In genomic region chr15:72585659-72586058, GRCh38 we compare ENCODE assay signal across 11 cellular contexts.
A peak's percentile ranks its signal among the peaks of the same experiment; 100 is the strongest.
DNase-seq lines count a peak whose midpoint lies in the region; ATAC-seq, FAIRE-seq and TF ChIP-seq lines count a peak whose summit lies in the region.
"Had no signal": no experiment of that assay in that cellular context is flagged by ENCODE, and none has a peak within 500 bp of the region (broad histone marks: within the 10 kb centered on the region; RNA-seq: fewer than 3 reads in every experiment).

No MANE protein-coding gene starts in this region.

- H2BK5ac ChIP-seq in IMR-90 (ENCODE audit: low read depth, low read length, poor library complexity, severe bottlenecking), result no peak overlapping the region

- dilution Hi-C loops in IMR-90 (cut with HindIII; ENCODE audit: low sequenced_read_pairs, unreplicated experiment), result no loop called here

- H2AK5ac ChIP-seq in IMR-90 (ENCODE audit: low read depth, low read length), result no peak overlapping the region

- H2BK120ac ChIP-seq in IMR-90 (ENCODE audit: low read depth, low read length), result no peak overlapping the region

- no peak overlapping the region for H3K23ac ChIP-seq in IMR-90 (ENCODE audit: low read depth, low read length)

- no peak for TF ChIP-seq EP300 in K562 (IDR thresholded peaks at IDR 0.05; ENCODE audit: low read length)

- H3K27ac ChIP-seq in C4-2B (no peak overlapping the region), IMR-90 (ENCODE audit: insufficient read depth, low read length) (no peak overlapping the region), K562 (ENCODE audit: extremely low read depth, low read depth, low read length) (no peak overlapping the region)
- H3K27ac ChIP-seq: esophagus muscularis mucosa had no signal

- no peak overlapping the region for H4K5ac ChIP-seq in IMR-90 (ENCODE audit: low read depth, low read length)

- POLR2A ChIA-PET in IMR-90 (lab: Charles Lee; ENCODE audit: unreplicated experiment) (no interaction called here), K562 (lab: Yijun Ruan, JAX) (interaction anchor here (0.6 to 1.0 kb wide), 2 partner anchors 9 to 19 kb away, joined by 3 read pairs; no protein-coding TSS in a partner anchor)

- no peak overlapping the region for H3K4ac ChIP-seq in IMR-90 (ENCODE audit: low read depth, low read length)

- peak; percentile 32; the same call in 1 of the 2 replicates for TF ChIP-seq RAD21 in IMR-90 (IDR thresholded peaks at IDR 0.05; ENCODE audit: low read length)
- peak; percentile 28 to 32 for TF ChIP-seq RAD21 in K562 (CRISPR knock-in tag; conservative IDR thresholded peaks at IDR 0.05 in 1 of 2, IDR thresholded peaks at IDR 0.05 in 1 of 2)

- H3K79me2 ChIP-seq in K562 (ENCODE audit: control insufficient read depth, insufficient read depth, low read length), result no peaks in the 10 kb centered on the region

- H3K14ac ChIP-seq in IMR-90 (replicated peaks; ENCODE audit: low read depth, low read length), result no peak overlapping the region

- intact Hi-C loops in IMR-90 (cut with micrococcal nuclease), result loop anchor here (1.0 to 5.0 kb wide), 2 partner anchors 113 to 273 kb away; partner anchors contain the start of gene ARIH1
- intact Hi-C loops in K562 (cut with micrococcal nuclease), result loop anchor here (10.0 kb wide), 1 partner anchor 271 kb away; no protein-coding TSS in a partner anchor

- H4K20me1 ChIP-seq in IMR-90 (ENCODE audit: insufficient read depth, low read length), result no peaks in the 10 kb centered on the region
- H4K20me1 ChIP-seq in K562 (replicated peaks; ENCODE audit: control insufficient read depth, insufficient read depth, low read length), result no peaks in the 10 kb centered on the region

- BruUV-seq in IMR-90 (replicated peaks; lab: Mats Ljungman, UMichigan) (TSS peak; percentile 25), K562 (replicated peaks; lab: Mats Ljungman, UMichigan) (no TSS peak)

- no peaks in the 10 kb centered on the region for H3K27me3 ChIP-seq in IMR-90 (ENCODE audit: control insufficient read depth, insufficient read depth, low read length)
- no peaks in the 10 kb centered on the region for H3K27me3 ChIP-seq in K562 (ENCODE audit: control insufficient read depth in 2 of 2, insufficient read depth in 2 of 2, low read length in 2 of 2)
- H3K27me3 ChIP-seq: esophagus muscularis mucosa had no signal

- CTCF ChIA-PET in IMR-90 (lab: Yijun Ruan, JAX), result interaction anchor here (1.7 kb wide), 1 partner anchor 15 kb away, joined by 5 read pairs; no protein-coding TSS in a partner anchor
- CTCF ChIA-PET in K562 (lab: Yijun Ruan, JAX; ENCODE audit: low intra/inter-chr PET ratio), result no interaction called here

- peak; percentile 33 for TF ChIP-seq CTCF in C4-2B (conservative IDR thresholded peaks at IDR 0.05)
- TF ChIP-seq CTCF in IMR-90 (conservative IDR thresholded peaks at IDR 0.05; ENCODE audit: low read depth, low read length), result peak; percentile 31; the same call in 1 of the 2 replicates
- TF ChIP-seq CTCF in K562 (IDR thresholded peaks at IDR 0.05 in 2 of 3, conservative IDR thresholded peaks at IDR 0.05 in 1 of 3; ENCODE audit: insufficient read depth in 2 of 3, low read depth in 1 of 3, low read length in 3 of 3), result peak; percentile 4 to 33 (median 27); a peak in 2 of 6 replicates

- no peak overlapping the region for H2AFZ ChIP-seq in IMR-90 (replicated peaks; ENCODE audit: low read length, poor library complexity)
- H2AFZ ChIP-seq in K562 (ENCODE audit: low read depth, low read length), result no peak overlapping the region

- no peak overlapping the region for H2AK9ac ChIP-seq in IMR-90 (replicated peaks; ENCODE audit: low read depth, low read length, poor library complexity)

- peak; percentile 28 for DNase-seq in IMR-90
- DNase-seq in K562 (ENCODE audit: extremely low read depth in 1 of 4, low spot score in 3 of 4), result no peak
- DNase-seq in left lobe of liver (ENCODE audit: low spot score), result no peak
- DNase-seq in activated CD4-positive, alpha-beta T cell treated with anti-CD3 and anti-CD28 coated beads for 1 hour, result no peak
- DNase-seq: stimulated activated naive CD8-positive, alpha-beta T cell treated with anti-CD3 and anti-CD28 coated beads, Interleukin-15, Interleukin-2, amounts not matched to agents 100 U/mL and 50 U/mL, for 24 hours had no signal

- no peaks in the 10 kb centered on the region for H3K9me3 ChIP-seq in IMR-90 (ENCODE audit: control insufficient read depth, insufficient read depth, low read length)
- no peaks in the 10 kb centered on the region for H3K9me3 ChIP-seq in K562 (replicated peaks; ENCODE audit: control insufficient read depth, insufficient read depth, low read depth, low read length)
- H3K9me3 ChIP-seq: esophagus muscularis mucosa had no signal

- no peak overlapping the region for H3K9ac ChIP-seq in IMR-90 (ENCODE audit: low read depth, low read length)
- no peak overlapping the region for H3K9ac ChIP-seq in K562 (ENCODE audit: insufficient read depth in 1 of 2, low read depth in 2 of 2, low read length in 2 of 2)

- H3K36me3 ChIP-seq in IMR-90 (ENCODE audit: control insufficient read depth, insufficient read depth, low read length) (peaks cover 17% of the 10 kb centered on the region), K562 (ENCODE audit: control insufficient read depth, insufficient read depth, low read length) (peaks cover 51% of the 10 kb centered on the region)

- H3K4me3 ChIP-seq in IMR-90 (ENCODE audit: insufficient read depth, low read depth, low read length) (no peak overlapping the region), K562 (no peak overlapping the region)
- H3K4me3 ChIP-seq: esophagus muscularis mucosa had no signal

- no peak overlapping the region for H2BK15ac ChIP-seq in IMR-90 (ENCODE audit: low read depth, low read length)

- H2BK20ac ChIP-seq in IMR-90 (ENCODE audit: low read depth, low read length), result no peak overlapping the region

- no peak overlapping the region for H3K4me2 ChIP-seq in IMR-90 (ENCODE audit: low read depth, low read length)
- no peak overlapping the region for H3K4me2 ChIP-seq in K562 (ENCODE audit: insufficient read depth, low read length)

- no peak overlapping the region for H4K91ac ChIP-seq in IMR-90 (ENCODE audit: insufficient read depth, low read depth, low read length)

- in situ Hi-C loops in IMR-90 (cut with MboI; ENCODE audit: low sequenced_read_pairs) (no loop called here), K562 (cut with MboI) (loop anchor here (10.0 kb wide), 1 partner anchor 241 kb away; no protein-coding TSS in a partner anchor)

- TF ChIP-seq POLR2A in IMR-90 (IDR thresholded peaks at IDR 0.05; ENCODE audit: low read depth, low read length) (no peak), K562 (conservative IDR thresholded peaks at IDR 0.05) (no peak)

- no peak overlapping the region for H3K56ac ChIP-seq in IMR-90 (ENCODE audit: extremely low read depth, insufficient read depth, low read length)

- H3K4me1 ChIP-seq in IMR-90 (ENCODE audit: control insufficient read depth, insufficient read depth, low read length), result no peaks in the 10 kb centered on the region
- no peaks in the 10 kb centered on the region for H3K4me1 ChIP-seq in K562 (replicated peaks in 1 of 2; ENCODE audit: control insufficient read depth in 2 of 2, insufficient read depth in 2 of 2, low read length in 2 of 2)
- H3K4me1 ChIP-seq: esophagus muscularis mucosa had no signal

- FAIRE-seq in K562 (lab: Jason Lieb, UNC), result no peak
- FAIRE-seq: G401.6 had no signal

- no peak overlapping the region for H3K18ac ChIP-seq in IMR-90 (ENCODE audit: low read depth, low read length)

- ATAC-seq in IMR-90 (ENCODE audit: low read depth) (peak; percentile 38; the same call in 1 of the 2 replicates), K562 (peak; percentile 52; the same call in 1 of the 3 replicates), left lobe of liver (peak; percentile 38), GM21515 (IDR thresholded peaks at IDR 0.05; ENCODE audit: unreplicated experiment) (no peak), GM19463 (IDR thresholded peaks at IDR 0.05; ENCODE audit: unreplicated experiment) (no peak), GM18870 (IDR thresholded peaks at IDR 0.05; ENCODE audit: unreplicated experiment) (no peak)
- ATAC-seq: stimulated activated naive CD8-positive, alpha-beta T cell treated with anti-CD3 and anti-CD28 coated beads, Interleukin-15, Interleukin-2, amounts not matched to agents 100 U/mL and 50 U/mL, for 24 hours had no signal

- H3K9me1 ChIP-seq in IMR-90 (ENCODE audit: insufficient read depth, low read length), result 0 out of 2 replicates have a peak, but pooled peaks cover 4% of the 10 kb centered on the region
- H3K9me1 ChIP-seq in K562 (ENCODE audit: control insufficient read depth, insufficient read depth, low read length), result no peaks in the 10 kb centered on the region

- no peak overlapping the region for H4K8ac ChIP-seq in IMR-90 (ENCODE audit: low read depth in 2 of 2, low read length in 2 of 2)

- peaks cover 5 to 10% of the 10 kb centered on the region in 2 experiments; a peak in 3 of 4 replicates for H3K79me1 ChIP-seq in IMR-90 (ENCODE audit: low read depth in 1 of 2, low read length in 2 of 2)

TF ChIP-seq in IMR-90, 13 proteins besides CTCF, POLR2A, EP300 and RAD21:
- TF ChIP-seq CHD1 (IDR thresholded peaks at IDR 0.05; ENCODE audit: low read depth, low read length) (no peak), RCOR1 (IDR thresholded peaks at IDR 0.05; ENCODE audit: insufficient replicate concordance, low read length) (no peak), CEBPB (IDR thresholded peaks at IDR 0.05; ENCODE audit: low read depth, low read length) (no peak), BHLHE40 (IDR thresholded peaks at IDR 0.05; ENCODE audit: low read depth, low read length) (no peak), SMC3 (IDR thresholded peaks at IDR 0.05; ENCODE audit: low read depth, low read length) (no peak)

TF ChIP-seq in K562, 482 proteins besides CTCF, POLR2A, EP300 and RAD21 (continues in another document):
- TF ChIP-seq MXI1 (IDR thresholded peaks at IDR 0.05; ENCODE audit: low read depth, low read length) (no peak), NCOR1 (IDR thresholded peaks at IDR 0.05) (no peak), ZEB2 (IDR thresholded peaks at IDR 0.05) (no peak), MITF (IDR thresholded peaks at IDR 0.05) (no peak), ZNF584 (CRISPR knock-in tag; IDR thresholded peaks at IDR 0.05; ENCODE audit: low read depth) (no peak), TRIM24 (IDR thresholded peaks at IDR 0.05) (no peak), ZNF347 (CRISPR knock-in tag; IDR thresholded peaks at IDR 0.05; ENCODE audit: low read depth) (no peak), ZBTB8A (IDR thresholded peaks at IDR 0.05; ENCODE audit: partially characterized antibody) (no peak), ZFPM2 (CRISPR knock-in tag; IDR thresholded peaks at IDR 0.05) (no peak), ZNF668 (CRISPR knock-in tag; IDR thresholded peaks at IDR 0.05) (no peak)

Comparison
In these comparisons a context has a peak if more than half of its experiments do, and no peak if none do; other contexts are left out.
1. ATAC-seq: peak in IMR-90 (single experiment), K562 (single experiment) and left lobe of liver (single experiment); none in GM21515 (single experiment), GM19463 (single experiment) and GM18870 (single experiment).
2. Peak in every context shown above with its lines, with median percentiles within 50 percentile points of each other: CTCF ChIP-seq.